In the genomic region with DNA sequence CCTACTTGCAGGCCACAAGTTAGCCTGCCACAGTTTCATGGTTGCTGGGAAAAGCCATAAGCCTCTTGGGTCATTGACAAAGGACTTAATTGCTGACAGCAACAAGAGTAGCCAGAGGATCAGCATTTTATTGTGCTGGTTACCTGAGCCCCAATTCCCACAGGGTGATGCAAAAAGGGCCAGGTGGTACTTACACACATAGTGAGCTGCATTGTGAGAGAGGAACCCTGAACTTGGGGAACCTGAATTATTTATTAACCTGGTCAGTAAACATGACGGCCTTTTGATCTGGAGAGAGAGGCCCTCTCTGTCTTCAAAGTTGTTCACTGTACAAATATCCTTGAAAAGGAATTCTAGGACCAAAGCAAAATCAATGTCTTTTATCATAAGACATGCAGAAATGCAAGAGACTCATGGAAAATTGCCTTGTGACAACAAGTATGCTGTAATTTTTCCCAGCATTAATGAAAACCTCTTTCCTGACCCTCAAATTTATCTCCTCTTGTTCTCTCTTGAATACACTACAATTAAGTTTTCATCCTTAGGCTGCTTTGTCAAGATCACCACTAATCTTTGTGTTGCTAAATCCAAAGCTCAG, we compare ENCODE assay signal across 1 cellular context.
A peak's percentile ranks its signal among the peaks of the same experiment; 100 is the strongest.
TF ChIP-seq lines count a peak whose summit lies in the region.

No MANE protein-coding gene starts in this region.

TF ChIP-seq in HepG2, 621 proteins besides CTCF, POLR2A, EP300 and RAD21 (continued from another document and continues in another):
- TF ChIP-seq ASH2L (IDR thresholded peaks at IDR 0.05; ENCODE audit: insufficient read length, low read depth, low read length) = peak; percentile 74
- TF ChIP-seq, protein P1, sequence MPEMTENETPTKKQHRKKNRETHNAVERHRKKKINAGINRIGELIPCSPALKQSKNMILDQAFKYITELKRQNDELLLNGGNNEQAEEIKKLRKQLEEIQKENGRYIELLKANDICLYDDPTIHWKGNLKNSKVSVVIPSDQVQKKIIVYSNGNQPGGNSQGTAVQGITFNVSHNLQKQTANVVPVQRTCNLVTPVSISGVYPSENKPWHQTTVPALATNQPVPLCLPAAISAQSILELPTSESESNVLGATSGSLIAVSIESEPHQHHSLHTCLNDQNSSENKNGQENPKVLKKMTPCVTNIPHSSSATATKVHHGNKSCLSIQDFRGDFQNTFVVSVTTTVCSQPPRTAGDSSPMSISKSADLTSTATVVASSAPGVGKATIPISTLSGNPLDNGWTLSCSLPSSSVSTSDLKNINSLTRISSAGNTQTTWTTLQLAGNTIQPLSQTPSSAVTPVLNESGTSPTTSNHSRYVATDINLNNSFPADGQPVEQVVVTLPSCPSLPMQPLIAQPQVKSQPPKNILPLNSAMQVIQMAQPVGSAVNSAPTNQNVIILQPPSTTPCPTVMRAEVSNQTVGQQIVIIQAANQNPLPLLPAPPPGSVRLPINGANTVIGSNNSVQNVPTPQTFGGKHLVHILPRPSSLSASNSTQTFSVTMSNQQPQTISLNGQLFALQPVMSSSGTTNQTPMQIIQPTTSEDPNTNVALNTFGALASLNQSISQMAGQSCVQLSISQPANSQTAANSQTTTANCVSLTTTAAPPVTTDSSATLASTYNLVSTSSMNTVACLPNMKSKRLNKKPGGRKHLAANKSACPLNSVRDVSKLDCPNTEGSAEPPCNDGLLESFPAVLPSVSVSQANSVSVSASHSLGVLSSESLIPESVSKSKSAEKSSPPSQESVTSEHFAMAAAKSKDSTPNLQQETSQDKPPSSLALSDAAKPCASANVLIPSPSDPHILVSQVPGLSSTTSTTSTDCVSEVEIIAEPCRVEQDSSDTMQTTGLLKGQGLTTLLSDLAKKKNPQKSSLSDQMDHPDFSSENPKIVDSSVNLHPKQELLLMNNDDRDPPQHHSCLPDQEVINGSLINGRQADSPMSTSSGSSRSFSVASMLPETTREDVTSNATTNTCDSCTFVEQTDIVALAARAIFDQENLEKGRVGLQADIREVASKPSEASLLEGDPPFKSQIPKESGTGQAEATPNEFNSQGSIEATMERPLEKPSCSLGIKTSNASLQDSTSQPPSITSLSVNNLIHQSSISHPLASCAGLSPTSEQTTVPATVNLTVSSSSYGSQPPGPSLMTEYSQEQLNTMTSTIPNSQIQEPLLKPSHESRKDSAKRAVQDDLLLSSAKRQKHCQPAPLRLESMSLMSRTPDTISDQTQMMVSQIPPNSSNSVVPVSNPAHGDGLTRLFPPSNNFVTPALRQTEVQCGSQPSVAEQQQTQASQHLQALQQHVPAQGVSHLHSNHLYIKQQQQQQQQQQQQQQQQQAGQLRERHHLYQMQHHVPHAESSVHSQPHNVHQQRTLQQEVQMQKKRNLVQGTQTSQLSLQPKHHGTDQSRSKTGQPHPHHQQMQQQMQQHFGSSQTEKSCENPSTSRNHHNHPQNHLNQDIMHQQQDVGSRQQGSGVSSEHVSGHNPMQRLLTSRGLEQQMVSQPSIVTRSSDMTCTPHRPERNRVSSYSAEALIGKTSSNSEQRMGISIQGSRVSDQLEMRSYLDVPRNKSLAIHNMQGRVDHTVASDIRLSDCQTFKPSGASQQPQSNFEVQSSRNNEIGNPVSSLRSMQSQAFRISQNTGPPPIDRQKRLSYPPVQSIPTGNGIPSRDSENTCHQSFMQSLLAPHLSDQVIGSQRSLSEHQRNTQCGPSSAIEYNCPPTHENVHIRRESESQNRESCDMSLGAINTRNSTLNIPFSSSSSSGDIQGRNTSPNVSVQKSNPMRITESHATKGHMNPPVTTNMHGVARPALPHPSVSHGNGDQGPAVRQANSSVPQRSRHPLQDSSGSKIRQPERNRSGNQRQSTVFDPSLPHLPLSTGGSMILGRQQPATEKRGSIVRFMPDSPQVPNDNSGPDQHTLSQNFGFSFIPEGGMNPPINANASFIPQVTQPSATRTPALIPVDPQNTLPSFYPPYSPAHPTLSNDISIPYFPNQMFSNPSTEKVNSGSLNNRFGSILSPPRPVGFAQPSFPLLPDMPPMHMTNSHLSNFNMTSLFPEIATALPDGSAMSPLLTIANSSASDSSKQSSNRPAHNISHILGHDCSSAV (CRISPR knock-in tag; IDR thresholded peaks at IDR 0.05; ENCODE audit: borderline replicate concordance) = no peak
- TF ChIP-seq SRSF4 (IDR thresholded peaks at IDR 0.05; ENCODE audit: low read depth, low read length, poor library complexity, severe bottlenecking) = no peak
- TF ChIP-seq, protein P2, sequence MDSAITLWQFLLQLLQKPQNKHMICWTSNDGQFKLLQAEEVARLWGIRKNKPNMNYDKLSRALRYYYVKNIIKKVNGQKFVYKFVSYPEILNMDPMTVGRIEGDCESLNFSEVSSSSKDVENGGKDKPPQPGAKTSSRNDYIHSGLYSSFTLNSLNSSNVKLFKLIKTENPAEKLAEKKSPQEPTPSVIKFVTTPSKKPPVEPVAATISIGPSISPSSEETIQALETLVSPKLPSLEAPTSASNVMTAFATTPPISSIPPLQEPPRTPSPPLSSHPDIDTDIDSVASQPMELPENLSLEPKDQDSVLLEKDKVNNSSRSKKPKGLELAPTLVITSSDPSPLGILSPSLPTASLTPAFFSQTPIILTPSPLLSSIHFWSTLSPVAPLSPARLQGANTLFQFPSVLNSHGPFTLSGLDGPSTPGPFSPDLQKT (CRISPR knock-in tag; IDR thresholded peaks at IDR 0.05; ENCODE audit: borderline replicate concordance) = no peak
- peak; percentile 94 for TF ChIP-seq CEBPG (CRISPR knock-in tag; IDR thresholded peaks at IDR 0.05)
- no peak for TF ChIP-seq ZNF782 (CRISPR knock-in tag; IDR thresholded peaks at IDR 0.05; ENCODE audit: borderline replicate concordance)
- peak; percentile 90 for TF ChIP-seq FOXK1 (CRISPR knock-in tag; IDR thresholded peaks at IDR 0.05; ENCODE audit: borderline replicate concordance, low read depth)
- peak; percentile 59 for TF ChIP-seq CBX1 (IDR thresholded peaks at IDR 0.05; ENCODE audit: low read depth)
- TF ChIP-seq NPAS2 (CRISPR knock-in tag; IDR thresholded peaks at IDR 0.05; ENCODE audit: borderline replicate concordance) = no peak
- TF ChIP-seq, protein P3, sequence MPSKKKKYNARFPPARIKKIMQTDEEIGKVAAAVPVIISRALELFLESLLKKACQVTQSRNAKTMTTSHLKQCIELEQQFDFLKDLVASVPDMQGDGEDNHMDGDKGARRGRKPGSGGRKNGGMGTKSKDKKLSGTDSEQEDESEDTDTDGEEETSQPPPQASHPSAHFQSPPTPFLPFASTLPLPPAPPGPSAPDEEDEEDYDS (CRISPR knock-in tag; IDR thresholded peaks at IDR 0.05) = no peak; the same call in 1 of the 2 replicates
- TF ChIP-seq ZNF121 (CRISPR knock-in tag; IDR thresholded peaks at IDR 0.05) = peak; percentile 46; the same call in 1 of the 2 replicates
- TF ChIP-seq, protein P4, sequence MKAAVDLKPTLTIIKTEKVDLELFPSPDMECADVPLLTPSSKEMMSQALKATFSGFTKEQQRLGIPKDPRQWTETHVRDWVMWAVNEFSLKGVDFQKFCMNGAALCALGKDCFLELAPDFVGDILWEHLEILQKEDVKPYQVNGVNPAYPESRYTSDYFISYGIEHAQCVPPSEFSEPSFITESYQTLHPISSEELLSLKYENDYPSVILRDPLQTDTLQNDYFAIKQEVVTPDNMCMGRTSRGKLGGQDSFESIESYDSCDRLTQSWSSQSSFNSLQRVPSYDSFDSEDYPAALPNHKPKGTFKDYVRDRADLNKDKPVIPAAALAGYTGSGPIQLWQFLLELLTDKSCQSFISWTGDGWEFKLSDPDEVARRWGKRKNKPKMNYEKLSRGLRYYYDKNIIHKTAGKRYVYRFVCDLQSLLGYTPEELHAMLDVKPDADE (CRISPR knock-in tag; IDR thresholded peaks at IDR 0.05) = no peak
- TF ChIP-seq, protein P5, sequence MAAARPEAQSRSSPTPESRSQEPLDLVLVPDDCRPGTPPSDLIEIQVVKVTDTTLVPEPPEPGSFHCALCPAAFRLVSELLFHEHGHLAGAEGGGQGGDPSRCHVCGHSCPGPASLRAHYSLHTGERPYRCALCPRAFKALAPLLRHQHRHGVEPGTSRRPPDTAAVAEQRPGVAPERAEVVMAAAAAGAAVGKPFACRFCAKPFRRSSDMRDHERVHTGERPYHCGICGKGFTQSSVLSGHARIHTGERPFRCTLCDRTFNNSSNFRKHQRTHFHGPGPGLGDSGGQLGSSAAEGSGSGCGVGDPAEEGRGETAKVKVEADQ (CRISPR knock-in tag; IDR thresholded peaks at IDR 0.05; ENCODE audit: borderline replicate concordance) = no peak
- peak; percentile 62; the same call in 1 of the 2 replicates for TF ChIP-seq ZNF772 (CRISPR knock-in tag; IDR thresholded peaks at IDR 0.05)
- TF ChIP-seq, protein P6, sequence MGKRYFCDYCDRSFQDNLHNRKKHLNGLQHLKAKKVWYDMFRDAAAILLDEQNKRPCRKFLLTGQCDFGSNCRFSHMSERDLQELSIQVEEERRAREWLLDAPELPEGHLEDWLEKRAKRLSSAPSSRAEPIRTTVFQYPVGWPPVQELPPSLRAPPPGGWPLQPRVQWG (CRISPR knock-in tag; IDR thresholded peaks at IDR 0.05; ENCODE audit: borderline replicate concordance, low read depth) = no peak
- no peak for TF ChIP-seq HES4 (CRISPR knock-in tag; IDR thresholded peaks at IDR 0.05; ENCODE audit: borderline replicate concordance)
- peak; percentile 67; the same call in 1 of the 2 replicates for TF ChIP-seq LCORL (IDR thresholded peaks at IDR 0.05)
- 0 out of 2 replicates have a peak, but pooled peaks have one; percentile 48 for TF ChIP-seq LCORL (CRISPR knock-in tag; IDR thresholded peaks at IDR 0.05)
- no peak for TF ChIP-seq ZNF253 (CRISPR knock-in tag; IDR thresholded peaks at IDR 0.05; ENCODE audit: borderline replicate concordance)
- TF ChIP-seq ZFP36L1 (CRISPR knock-in tag; IDR thresholded peaks at IDR 0.05) = no peak; the same call in 1 of the 2 replicates
- TF ChIP-seq, protein P7, sequence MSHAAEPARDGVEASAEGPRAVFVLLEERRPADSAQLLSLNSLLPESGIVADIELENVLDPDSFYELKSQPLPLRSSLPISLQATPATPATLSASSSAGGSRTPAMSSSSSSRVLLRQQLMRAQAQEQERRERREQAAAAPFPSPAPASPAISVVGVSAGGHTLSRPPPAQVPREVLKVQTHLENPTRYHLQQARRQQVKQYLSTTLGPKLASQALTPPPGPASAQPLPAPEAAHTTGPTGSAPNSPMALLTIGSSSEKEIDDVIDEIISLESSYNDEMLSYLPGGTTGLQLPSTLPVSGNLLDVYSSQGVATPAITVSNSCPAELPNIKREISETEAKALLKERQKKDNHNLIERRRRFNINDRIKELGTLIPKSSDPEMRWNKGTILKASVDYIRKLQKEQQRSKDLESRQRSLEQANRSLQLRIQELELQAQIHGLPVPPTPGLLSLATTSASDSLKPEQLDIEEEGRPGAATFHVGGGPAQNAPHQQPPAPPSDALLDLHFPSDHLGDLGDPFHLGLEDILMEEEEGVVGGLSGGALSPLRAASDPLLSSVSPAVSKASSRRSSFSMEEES (CRISPR knock-in tag; IDR thresholded peaks at IDR 0.05) = peak; percentile 96
- TF ChIP-seq PCBP2 (optimal IDR thresholded peaks at IDR 0.05; ENCODE audit: low read depth, low read length, poor library complexity, severe bottlenecking) = no peak
- TF ChIP-seq ZNF329 (CRISPR knock-in tag; IDR thresholded peaks at IDR 0.05; ENCODE audit: low read depth) = no peak
- peak; percentile 96 for TF ChIP-seq PHF21A (CRISPR knock-in tag; IDR thresholded peaks at IDR 0.05)
- TF ChIP-seq CHD4 (IDR thresholded peaks at IDR 0.05; ENCODE audit: borderline replicate concordance, low read length) = peak; percentile 40; the same call in 1 of the 2 replicates
- TF ChIP-seq ERF (CRISPR knock-in tag; IDR thresholded peaks at IDR 0.05) = 0 out of 2 replicates have a peak, but pooled peaks have one; percentile 81
- no peak for TF ChIP-seq ZNF296 (CRISPR knock-in tag; conservative IDR thresholded peaks at IDR 0.05)
- TF ChIP-seq ZNF678 (CRISPR knock-in tag; IDR thresholded peaks at IDR 0.05) = no peak
- peak; percentile 86 for TF ChIP-seq ZNF264 (CRISPR knock-in tag; IDR thresholded peaks at IDR 0.05)
- TF ChIP-seq CHD2 (IDR thresholded peaks at IDR 0.05; ENCODE audit: low read depth, low read length) = no peak
- TF ChIP-seq, protein P8, sequence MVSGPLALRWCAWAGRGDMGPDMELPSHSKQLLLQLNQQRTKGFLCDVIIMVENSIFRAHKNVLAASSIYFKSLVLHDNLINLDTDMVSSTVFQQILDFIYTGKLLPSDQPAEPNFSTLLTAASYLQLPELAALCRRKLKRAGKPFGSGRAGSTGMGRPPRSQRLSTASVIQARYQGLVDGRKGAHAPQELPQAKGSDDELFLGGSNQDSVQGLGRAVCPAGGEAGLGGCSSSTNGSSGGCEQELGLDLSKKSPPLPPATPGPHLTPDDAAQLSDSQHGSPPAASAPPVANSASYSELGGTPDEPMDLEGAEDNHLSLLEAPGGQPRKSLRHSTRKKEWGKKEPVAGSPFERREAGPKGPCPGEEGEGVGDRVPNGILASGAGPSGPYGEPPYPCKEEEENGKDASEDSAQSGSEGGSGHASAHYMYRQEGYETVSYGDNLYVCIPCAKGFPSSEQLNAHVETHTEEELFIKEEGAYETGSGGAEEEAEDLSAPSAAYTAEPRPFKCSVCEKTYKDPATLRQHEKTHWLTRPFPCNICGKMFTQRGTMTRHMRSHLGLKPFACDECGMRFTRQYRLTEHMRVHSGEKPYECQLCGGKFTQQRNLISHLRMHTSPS (CRISPR knock-in tag; IDR thresholded peaks at IDR 0.05; ENCODE audit: low read depth) = no peak
- no peak for TF ChIP-seq ZNF570 (CRISPR knock-in tag; IDR thresholded peaks at IDR 0.05; ENCODE audit: borderline replicate concordance)
- no peak for TF ChIP-seq TEAD2 (CRISPR knock-in tag; IDR thresholded peaks at IDR 0.05)
- TF ChIP-seq, protein P9, sequence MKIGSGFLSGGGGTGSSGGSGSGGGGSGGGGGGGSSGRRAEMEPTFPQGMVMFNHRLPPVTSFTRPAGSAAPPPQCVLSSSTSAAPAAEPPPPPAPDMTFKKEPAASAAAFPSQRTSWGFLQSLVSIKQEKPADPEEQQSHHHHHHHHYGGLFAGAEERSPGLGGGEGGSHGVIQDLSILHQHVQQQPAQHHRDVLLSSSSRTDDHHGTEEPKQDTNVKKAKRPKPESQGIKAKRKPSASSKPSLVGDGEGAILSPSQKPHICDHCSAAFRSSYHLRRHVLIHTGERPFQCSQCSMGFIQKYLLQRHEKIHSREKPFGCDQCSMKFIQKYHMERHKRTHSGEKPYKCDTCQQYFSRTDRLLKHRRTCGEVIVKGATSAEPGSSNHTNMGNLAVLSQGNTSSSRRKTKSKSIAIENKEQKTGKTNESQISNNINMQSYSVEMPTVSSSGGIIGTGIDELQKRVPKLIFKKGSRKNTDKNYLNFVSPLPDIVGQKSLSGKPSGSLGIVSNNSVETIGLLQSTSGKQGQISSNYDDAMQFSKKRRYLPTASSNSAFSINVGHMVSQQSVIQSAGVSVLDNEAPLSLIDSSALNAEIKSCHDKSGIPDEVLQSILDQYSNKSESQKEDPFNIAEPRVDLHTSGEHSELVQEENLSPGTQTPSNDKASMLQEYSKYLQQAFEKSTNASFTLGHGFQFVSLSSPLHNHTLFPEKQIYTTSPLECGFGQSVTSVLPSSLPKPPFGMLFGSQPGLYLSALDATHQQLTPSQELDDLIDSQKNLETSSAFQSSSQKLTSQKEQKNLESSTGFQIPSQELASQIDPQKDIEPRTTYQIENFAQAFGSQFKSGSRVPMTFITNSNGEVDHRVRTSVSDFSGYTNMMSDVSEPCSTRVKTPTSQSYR (CRISPR knock-in tag; IDR thresholded peaks at IDR 0.05; ENCODE audit: borderline replicate concordance) = peak; percentile 56; the same call in 1 of the 2 replicates
- peak; percentile 79; the same call in 1 of the 2 replicates for TF ChIP-seq ZNF331 (CRISPR knock-in tag; IDR thresholded peaks at IDR 0.05)
